ENCODE assay signal across 17 cellular contexts in the genomic region with DNA sequence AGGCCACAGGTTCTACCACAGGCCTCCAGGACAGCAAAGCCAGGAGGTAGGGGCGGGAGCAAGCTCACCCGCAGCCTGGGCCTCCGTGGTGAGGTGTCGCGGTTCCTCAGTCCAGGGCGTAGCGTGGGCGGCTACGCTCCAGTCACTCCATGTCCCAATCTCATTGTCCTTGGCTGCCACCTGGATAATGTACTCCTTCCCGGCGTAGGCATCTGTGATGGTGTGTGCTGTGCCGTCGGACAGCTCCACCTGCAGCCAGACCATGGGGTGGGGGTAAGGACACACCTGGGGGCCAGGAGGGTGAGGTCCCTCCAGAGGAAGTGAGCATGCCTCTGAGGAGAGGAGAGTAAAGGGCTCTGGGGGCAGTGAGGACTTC. TPM values are rescaled to one million over a fixed set of nuclear protein-coding genes. Genes with fewer than 3 reads are reported as not detected.
DNase-seq lines count a peak whose midpoint lies in the region; ATAC-seq and TF ChIP-seq lines count a peak whose summit lies in the region.
"Had no signal": no experiment of that assay in that cellular context is flagged by ENCODE, and none has a peak within 500 bp of the region (broad histone marks: within the 10 kb centered on the region; RNA-seq: fewer than 3 reads in every experiment).

No MANE protein-coding gene starts in this region.

- H3K79me2 ChIP-seq in mammary epithelial cell (ENCODE audit: insufficient read depth, low read length), result no peaks in the 10 kb centered on the region

- no peaks in the 10 kb centered on the region for H4K20me1 ChIP-seq in mammary epithelial cell (ENCODE audit: insufficient read depth, low read length)

- H3K27ac Mint-ChIP-seq in endodermal cell (no peak overlapping the region), neural crest cell (ENCODE audit: unreplicated experiment) (peak overlapping the region; percentile 94)

- H3K36me3 ChIP-seq in endodermal cell (ENCODE audit: control insufficient read depth, insufficient read depth, low read length) (no peaks in the 10 kb centered on the region), aorta (ENCODE audit: control insufficient read depth in 1 of 2, insufficient read depth in 2 of 2, low read length in 1 of 2) (no peaks in the 10 kb centered on the region), mammary epithelial cell (ENCODE audit: insufficient read depth, low read length) (no peaks in the 10 kb centered on the region)
- H3K36me3 ChIP-seq: HAP-1 had no signal

- TF ChIP-seq CTCF in endodermal cell (conservative IDR thresholded peaks at IDR 0.05), result no peak
- no peak for TF ChIP-seq CTCF in neural crest cell (conservative IDR thresholded peaks at IDR 0.05)
- TF ChIP-seq CTCF in mammary epithelial cell (conservative IDR thresholded peaks at IDR 0.05 in 1 of 2, IDR thresholded peaks at IDR 0.05 in 1 of 2; ENCODE audit: extremely low read depth in 1 of 2, insufficient read depth in 1 of 2, low read depth in 1 of 2, low read length in 2 of 2), result no peak

- H3K9ac ChIP-seq in endodermal cell (ENCODE audit: extremely low read depth, low read length, poor library complexity, severe bottlenecking) (no peak overlapping the region), mammary epithelial cell (ENCODE audit: insufficient read depth, low read length) (no peak overlapping the region)

- H3K4me1 Mint-ChIP-seq in endodermal cell, result peaks cover 8% of the 10 kb centered on the region
- peaks cover 30% of the 10 kb centered on the region for H3K4me1 Mint-ChIP-seq in neural crest cell

- CTCF ChIA-PET in mammary epithelial cell (lab: Charles Lee; ENCODE audit: low non-redundant PET), result no interaction called here

- intact Hi-C loops in aorta (cut with DNase I), result no loop called here
- intact Hi-C loops in mammary epithelial cell (cut with micrococcal nuclease), result no loop called here

- H3K36me3 Mint-ChIP-seq in endodermal cell (ENCODE audit: low read depth) (no peaks in the 10 kb centered on the region), neural crest cell (ENCODE audit: low read depth) (peaks cover 6% of the 10 kb centered on the region)

- no peaks in the 10 kb centered on the region for H3K9me3 Mint-ChIP-seq in endodermal cell
- H3K9me3 Mint-ChIP-seq in neural crest cell, result no peaks in the 10 kb centered on the region

- in situ Hi-C loops in mammary epithelial cell (cut with MboI; ENCODE audit: low sequenced_read_pairs in 2 of 2), result no loop called here

- no peak for ATAC-seq in aorta (ENCODE audit: low FRiP score)
- ATAC-seq in GM18858 (IDR thresholded peaks at IDR 0.05; ENCODE audit: unreplicated experiment), result no peak

- H3K4me3 Mint-ChIP-seq in endodermal cell, result no peak overlapping the region
- H3K4me3 Mint-ChIP-seq in neural crest cell, result peak overlapping the region; percentile 51

- WGBS in endodermal cell (ENCODE audit: insufficient coverage in 1 of 2, insufficient read length in 1 of 2), 2 experiments, result 93 to 95% methylated on average over 13 of the region's 13 CpGs
- 93 to 98% methylated on average over 13 of the region's 13 CpGs for WGBS in aorta, 2 donors
- 73% methylated on average over 10 of the region's 13 CpGs for WGBS in mammary epithelial cell (ENCODE audit: low coverage, missing lambda C conversion rate)

- BruUV-seq in mammary epithelial cell (replicated peaks; lab: Mats Ljungman, UMichigan), result no TSS peak

- dilution Hi-C loops in mammary epithelial cell (cut with HindIII; ENCODE audit: low sequenced_read_pairs), result no loop called here

- H3K4me1 ChIP-seq in endodermal cell (ENCODE audit: control insufficient read depth, insufficient read depth, low read length), result peaks cover 2% of the 10 kb centered on the region
- H3K4me1 ChIP-seq in aorta (ENCODE audit: control insufficient read depth in 1 of 2, insufficient read depth in 2 of 2, low read length in 2 of 2), result no peaks in the 10 kb centered on the region
- H3K4me1 ChIP-seq in mammary epithelial cell (ENCODE audit: insufficient read depth, low read length), result no peaks in the 10 kb centered on the region
- H3K4me1 ChIP-seq: HAP-1 had no signal

- H3K9me3 ChIP-seq in endodermal cell (ENCODE audit: control insufficient read depth, low read length) (no peaks in the 10 kb centered on the region), aorta (ENCODE audit: control insufficient read depth, low read length) (no peaks in the 10 kb centered on the region), mammary epithelial cell (replicated peaks; ENCODE audit: insufficient read depth, low read length) (no peaks in the 10 kb centered on the region)
- H3K9me3 ChIP-seq: HAP-1 had no signal

- DNase-seq in activated effector memory CD4-positive, alpha-beta T cell treated with anti-CD3 and anti-CD28 coated beads, Interleukin-2, amount 50 U/mL, for 16 hours, result peak; percentile 57
- DNase-seq in activated effector memory CD4-positive, alpha-beta T cell treated with Interleukin-2 at 50 U/mL for 16 hours, result no peak
- peak; percentile 45 for DNase-seq in endodermal cell
- DNase-seq in neural crest cell (ENCODE audit: low read depth, low spot score), result no peak
- DNase-seq in aorta, result peak; percentile 20 to 44
- no peak for DNase-seq in NCI-H1092 treated with DMSO at 0.1 percent for 48 hours (lab: John Stamatoyannopoulos, UW)
- DNase-seq in mammary epithelial cell, result no peak
- DNase-seq: EL, Karpas-422, MM.1S, NCI-H187 treated with DMSO at 0.1 percent for 48 hours, NCI-H446 treated with DMSO at 0.1 percent for 48 hours, NCI-H774, SHP77 had no signal

- H3K27ac ChIP-seq in endodermal cell (ENCODE audit: low read depth, low read length), result no peak overlapping the region
- no peak overlapping the region for H3K27ac ChIP-seq in aorta (ENCODE audit: low read depth in 1 of 2, low read length in 2 of 2)
- H3K27ac ChIP-seq in mammary epithelial cell (ENCODE audit: insufficient read depth, low read depth, low read length), result no peak overlapping the region
- H3K27ac ChIP-seq: 22Rv1 had no signal

- no peak overlapping the region for H3K4me2 ChIP-seq in mammary epithelial cell (ENCODE audit: insufficient read depth, low read depth, low read length)

- no peak overlapping the region for H2AFZ ChIP-seq in mammary epithelial cell (ENCODE audit: low read depth, low read length)

- peaks cover 8% of the 10 kb centered on the region for H3K27me3 Mint-ChIP-seq in endodermal cell (ENCODE audit: insufficient read depth)
- peaks cover 4% of the 10 kb centered on the region for H3K27me3 Mint-ChIP-seq in neural crest cell (ENCODE audit: low read depth)

- H3K4me3 ChIP-seq in endodermal cell (ENCODE audit: low read length), result no peak overlapping the region
- H3K4me3 ChIP-seq in aorta (ENCODE audit: low read length in 2 of 2), result no peak overlapping the region
- H3K4me3 ChIP-seq in mammary epithelial cell (replicated peaks in 1 of 3; ENCODE audit: insufficient read depth in 1 of 3, low read depth in 2 of 3, low read length in 3 of 3), result no peak overlapping the region
- H3K4me3 ChIP-seq: HAP-1 had no signal

- H3K27me3 ChIP-seq in endodermal cell (ENCODE audit: control insufficient read depth, insufficient read depth, low read length, poor library complexity, severe bottlenecking) (no peaks in the 10 kb centered on the region), aorta (ENCODE audit: control insufficient read depth in 1 of 2, insufficient read depth in 2 of 2, low read length in 1 of 2) (no peaks in the 10 kb centered on the region), mammary epithelial cell (ENCODE audit: insufficient read depth, low read length) (peaks cover 5% of the 10 kb centered on the region)

RNA-seq across cellular contexts. Expression of gene ENHO, which starts 29.8 kb away (rescaled TPM):
- total RNA-seq in endodermal cell (10 to 100 TPM in 1 of 2 donors, 1 to 10 TPM in 1; 7.1 to 14.5 TPM), neural crest cell (12.0 and 13.2 TPM in 2 replicates), aorta (not detected), mammary epithelial cell (under 1 TPM in 1 of 2 donors, not detected in 1; 0.28 TPM)
- polyA plus RNA-seq in endodermal cell (2013, experiment 1 of 2), result 19.4 TPM
- polyA plus RNA-seq in endodermal cell (2013, experiment 2 of 2), result 17.3 TPM
- polyA plus RNA-seq in aorta (not detected), mammary epithelial cell (0.44 TPM)
- polyA minus RNA-seq in mammary epithelial cell, result not detected

RNA-seq across cellular contexts. Expression of gene CNTFR, which starts 36.9 kb away (rescaled TPM):
- total RNA-seq in endodermal cell (1 to 10 TPM in 1 of 2 donors, under 1 TPM in 1; 0.53 to 1.6 TPM), neural crest cell (112 and 115 TPM in 2 replicates), aorta (1 to 10 TPM; 4.2 to 9.9 TPM), mammary epithelial cell (not detected)
- polyA plus RNA-seq in endodermal cell (2013, experiment 1 of 2), result 187 TPM
- 167 TPM for polyA plus RNA-seq in endodermal cell (2013, experiment 2 of 2)
- polyA plus RNA-seq in aorta (1 to 10 TPM in 1 of 2 donors, under 1 TPM in 1; 0.10 to 1.4 TPM), mammary epithelial cell (not detected)
- polyA minus RNA-seq in mammary epithelial cell, result not detected

RNA-seq across cellular contexts. Expression of gene RPP25L, which starts 59.3 kb away (rescaled TPM):
- total RNA-seq in endodermal cell, result 10 to 100 TPM; 19.3 to 22.4 TPM
- polyA plus RNA-seq in endodermal cell (2013, experiment 1 of 2), result 30.1 TPM
- 22.1 TPM for polyA plus RNA-seq in endodermal cell (2013, experiment 2 of 2)
- total RNA-seq in neural crest cell, result 22.7 and 23.8 TPM in 2 replicates
- 1 to 10 TPM; 6.0 to 9.8 TPM for total RNA-seq in aorta
- polyA plus RNA-seq in aorta, result 10 to 100 TPM; 16.2 to 17.3 TPM
- total RNA-seq in mammary epithelial cell, result 10 to 100 TPM; 12.5 to 31.7 TPM
- polyA plus RNA-seq in mammary epithelial cell, result 44.5 TPM
- polyA minus RNA-seq in mammary epithelial cell, result 29.1 TPM

Comparison
In these comparisons a context has a peak if more than half of its experiments do, and no peak if none do; other contexts are left out.
1. DNase-seq: peak in activated effector memory CD4-positive, alpha-beta T cell treated with anti-CD3 and anti-CD28 coated beads, Interleukin-2, amount 50 U/mL, for 16 hours (single experiment), endodermal cell (single experiment) and aorta (2 of 2); none in activated effector memory CD4-positive, alpha-beta T cell treated with Interleukin-2 at 50 U/mL for 16 hours (single experiment), neural crest cell (single experiment), NCI-H1092 treated with DMSO at 0.1 percent for 48 hours (single experiment) and mammary epithelial cell (single experiment).
2. RNA of gene ENHO, which starts 29.8 kb away (total RNA-seq): 7.1 to 14.5 TPM in endodermal cell and 12.0 to 13.2 TPM in neural crest cell; 0.28 TPM in mammary epithelial cell and not detected in aorta; every median in the first group is over 4 times any median in the second.
3. RNA of gene CNTFR, which starts 36.9 kb away (total RNA-seq): 112 to 115 TPM in neural crest cell; 4.2 to 9.9 TPM in aorta, 0.53 to 1.6 TPM in endodermal cell and not detected in mammary epithelial cell; every median in the first group is over 10 times any median in the second.